ENCODE assay signal across 8 cellular contexts in genomic region chr7:97757824-97758223, GRCh38. TPM values are rescaled to one million over a fixed set of nuclear protein-coding genes. Genes with fewer than 3 reads are reported as not detected.
"Had no signal": no experiment of that assay in that cellular context is flagged by ENCODE, and none has a peak within 500 bp of the region (broad histone marks: within the 10 kb centered on the region; RNA-seq: fewer than 3 reads in every experiment).

No MANE protein-coding gene starts in this region.

- DNase-seq: GOT3, H9, HCEC 1CT, KG1 had no signal

- FAIRE-seq: H54, HTR-8/SVneo had no signal

RNA-seq across cellular contexts. Expression of gene TAC1, which starts 25.9 kb away (rescaled TPM):
- total RNA-seq: HT-29 had no signal
- polyA plus RNA-seq: IgD-negative memory B cell had no signal
